ENCODE assay signal across 25 cellular contexts in the genomic region with DNA sequence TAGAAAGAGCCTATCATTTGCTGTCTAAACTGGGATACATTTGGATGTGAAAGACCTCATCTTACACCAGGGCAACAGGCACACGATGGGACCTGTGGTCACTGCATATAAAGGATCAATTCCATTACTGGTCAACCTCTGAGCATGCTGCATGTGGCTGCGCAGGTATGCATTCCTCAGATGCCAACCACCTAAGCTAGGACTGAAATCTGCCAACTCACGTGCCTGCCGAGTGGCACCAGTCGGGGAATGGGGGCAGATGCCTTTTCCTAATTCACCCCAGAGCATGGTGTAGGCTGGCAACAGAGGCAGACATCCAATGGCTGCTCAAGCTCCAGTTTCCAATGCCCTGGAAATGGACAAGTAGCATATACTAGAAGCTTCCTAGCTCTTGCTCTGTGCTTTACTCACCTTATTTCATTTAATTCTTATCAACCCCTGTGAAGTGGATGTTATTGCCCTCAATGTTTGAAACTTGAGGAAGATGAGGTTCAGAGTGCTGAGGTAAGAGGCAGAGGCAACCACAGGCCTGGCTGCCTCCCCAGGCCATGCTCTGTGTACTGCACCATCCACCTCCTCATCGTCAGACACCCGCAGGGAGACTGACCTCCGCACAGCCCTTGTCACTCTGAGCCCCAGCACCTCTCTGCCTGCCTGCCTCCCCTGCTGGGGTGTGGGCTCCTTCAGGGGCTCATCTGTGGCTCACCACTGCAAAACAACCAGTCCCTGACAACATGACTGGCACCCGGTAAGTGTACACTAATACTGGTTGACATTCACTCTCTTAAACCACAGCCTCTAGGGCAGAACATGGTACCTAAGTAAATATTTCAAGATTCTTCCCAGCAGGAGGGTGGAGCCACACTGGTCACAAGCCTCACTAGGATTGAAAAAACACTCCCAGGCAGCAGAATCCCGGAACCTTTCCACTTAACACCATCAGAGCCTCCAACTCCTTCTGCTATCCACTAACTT.
DNase-seq lines count a peak whose midpoint lies in the region; ATAC-seq and TF ChIP-seq lines count a peak whose summit lies in the region.
"Had no signal": no experiment of that assay in that cellular context is flagged by ENCODE, and none has a peak within 500 bp of the region (broad histone marks: within the 10 kb centered on the region; RNA-seq: fewer than 3 reads in every experiment).

No MANE protein-coding gene starts in this region.

- H3K36me3 ChIP-seq in lung (ENCODE audit: control insufficient read depth in 2 of 2, insufficient read depth in 2 of 2, low read length in 2 of 2), result peaks cover 2 to 4% of the 10 kb centered on the region in 2 donors
- H3K36me3 ChIP-seq in right atrium auricular region, result no peaks in the 10 kb centered on the region
- no peaks in the 10 kb centered on the region for H3K36me3 ChIP-seq in endodermal cell (ENCODE audit: control insufficient read depth, insufficient read depth, low read length)
- H3K36me3 ChIP-seq: ovary had no signal

- H3K27me3 Mint-ChIP-seq in endodermal cell (ENCODE audit: insufficient read depth), result no peaks in the 10 kb centered on the region
- H3K27me3 Mint-ChIP-seq: activated CD4-positive, alpha-beta T cell treated with anti-CD3 and anti-CD28 coated beads, Interleukin-2, amount 10 ng/mL, durations not matched to agents 7 days and 5 days; memory B cell; naive B cell had no signal

- peaks cover 31% of the 10 kb centered on the region for H3K9me3 Mint-ChIP-seq in endodermal cell

- 79 to 80% methylated on average over 10 of the region's 10 CpGs for WGBS in lung, 2 donors
- 79 to 88% methylated on average over 7 to 10 of the region's 10 CpGs for WGBS in endodermal cell (ENCODE audit: insufficient coverage in 1 of 2, insufficient read length in 1 of 2), 2 experiments

- peaks cover 2% of the 10 kb centered on the region for H3K4me1 Mint-ChIP-seq in endodermal cell
- H3K4me1 Mint-ChIP-seq: activated CD4-positive, alpha-beta T cell treated with anti-CD3 and anti-CD28 coated beads, Interleukin-2, amount 10 ng/mL, durations not matched to agents 7 days and 5 days; memory B cell; naive B cell; stimulated activated effector memory CD8-positive, alpha-beta T cell treated with anti-CD3 and anti-CD28 coated beads, Interleukin-12 subunit alpha, Interleukin-12 subunit beta, amount 100 ng/mL, for 72 hours had no signal

- no peak overlapping the region for H3K4me3 ChIP-seq in lung
- H3K4me3 ChIP-seq in right atrium auricular region, result no peak overlapping the region
- no peak overlapping the region for H3K4me3 ChIP-seq in endodermal cell (ENCODE audit: low read length)
- H3K4me3 ChIP-seq: gastrocnemius medialis, GM23248, ovary had no signal

- H3K27me3 ChIP-seq in lung (ENCODE audit: control insufficient read depth, insufficient read depth) (no peaks in the 10 kb centered on the region), right atrium auricular region (no peaks in the 10 kb centered on the region), endodermal cell (ENCODE audit: control insufficient read depth, insufficient read depth, low read length, poor library complexity, severe bottlenecking) (no peaks in the 10 kb centered on the region)
- H3K27me3 ChIP-seq: gastrocnemius medialis, ovary had no signal

- H3K9ac ChIP-seq in endodermal cell (ENCODE audit: extremely low read depth, low read length, poor library complexity, severe bottlenecking), result no peak overlapping the region
- H3K9ac ChIP-seq: GM23248 had no signal

- H3K27ac Mint-ChIP-seq in endodermal cell, result no peak overlapping the region
- H3K27ac Mint-ChIP-seq: activated CD4-positive, alpha-beta T cell treated with anti-CD3 and anti-CD28 coated beads, Interleukin-2, amount 10 ng/mL, durations not matched to agents 7 days and 5 days; memory B cell; stimulated activated effector memory CD8-positive, alpha-beta T cell treated with anti-CD3 and anti-CD28 coated beads, Interleukin-12 subunit alpha, Interleukin-12 subunit beta, amount 100 ng/mL, for 72 hours had no signal

- TF ChIP-seq CTCF in lung (IDR thresholded peaks at IDR 0.05; ENCODE audit: control extremely low read depth, extremely low read depth) (no peak), right atrium auricular region (IDR thresholded peaks at IDR 0.05) (no peak), endodermal cell (conservative IDR thresholded peaks at IDR 0.05) (no peak)

- H3K9me3 ChIP-seq in lung (ENCODE audit: control insufficient read depth in 2 of 2, insufficient read depth in 1 of 2, low read length in 1 of 2), result peaks cover 0 to 5% of the 10 kb centered on the region in 2 donors
- peaks cover 0 to 7% of the 10 kb centered on the region in 2 donors for H3K9me3 ChIP-seq in right atrium auricular region
- peaks cover 17% of the 10 kb centered on the region for H3K9me3 ChIP-seq in endodermal cell (ENCODE audit: control insufficient read depth, low read length)
- H3K9me3 ChIP-seq: gastrocnemius medialis, ovary had no signal

- H3K27ac ChIP-seq in lung (ENCODE audit: low read depth in 1 of 2, low read length in 1 of 2), result no peak overlapping the region
- H3K27ac ChIP-seq in right atrium auricular region, result no peak overlapping the region
- H3K27ac ChIP-seq in endodermal cell (ENCODE audit: low read depth, low read length), result no peak overlapping the region
- H3K27ac ChIP-seq: C4-2B, gastrocnemius medialis, GM23248, ovary had no signal

- peaks cover 43% of the 10 kb centered on the region for H3K36me3 Mint-ChIP-seq in endodermal cell (ENCODE audit: low read depth)

- peak; percentile 20 for DNase-seq in A172 (ENCODE audit: low spot score)
- peak; percentile 50 for DNase-seq in H4 (ENCODE audit: low spot score)
- peak; percentile 87 for DNase-seq in NCI-H510A treated with DMSO at 0.1 percent for 48 hours (lab: John Stamatoyannopoulos, UW)
- peak; percentile 35 for DNase-seq in lung (ENCODE audit: low spot score)
- no peak for DNase-seq in right atrium auricular region (ENCODE audit: low spot score)
- DNase-seq in activated effector memory CD4-positive, alpha-beta T cell treated with Interleukin-2 at 50 U/mL for 16 hours, result no peak
- DNase-seq in stimulated activated CD4-positive, alpha-beta T cell treated with anti-CD3 and anti-CD28 coated beads, Interleukin-15, amount 100 ng/mL, for 24 hours, result no peak
- no peak for DNase-seq in endodermal cell
- DNase-seq: activated CD4-positive, alpha-beta T cell treated with anti-CD3 and anti-CD28 coated beads, Interleukin-2, amount 10 ng/mL, durations not matched to agents 7 days and 5 days; activated naive CD4-positive, alpha-beta T cell; amniotic stem cell; central memory CD4-positive, alpha-beta T cell; erythroblast; gastrocnemius medialis; GM23248; KBM-7; naive B cell; NCI-H2081; NCI-H82; OCI-M1; ovary; Right ventricle myocardium superior had no signal

- no peak overlapping the region for H3K4me3 Mint-ChIP-seq in endodermal cell
- H3K4me3 Mint-ChIP-seq: activated CD4-positive, alpha-beta T cell treated with anti-CD3 and anti-CD28 coated beads, Interleukin-2, amount 10 ng/mL, durations not matched to agents 7 days and 5 days; memory B cell; naive B cell; stimulated activated effector memory CD8-positive, alpha-beta T cell treated with anti-CD3 and anti-CD28 coated beads, Interleukin-12 subunit alpha, Interleukin-12 subunit beta, amount 100 ng/mL, for 72 hours had no signal

- ATAC-seq in lung (ENCODE audit: insufficient read depth, low FRiP score), result peak; percentile 63
- ATAC-seq: gastrocnemius medialis; stimulated activated effector memory CD8-positive, alpha-beta T cell treated with anti-CD3 and anti-CD28 coated beads, Interleukin-12 subunit alpha, Interleukin-12 subunit beta, amount 100 ng/mL, for 72 hours had no signal

- H3K4me1 ChIP-seq in lung (ENCODE audit: control insufficient read depth in 2 of 2, insufficient read depth in 2 of 2, low read length in 2 of 2) (peaks cover 0 to 5% of the 10 kb centered on the region in 2 donors), right atrium auricular region (no peaks in the 10 kb centered on the region), endodermal cell (ENCODE audit: control insufficient read depth, insufficient read depth, low read length) (no peaks in the 10 kb centered on the region)
- H3K4me1 ChIP-seq: gastrocnemius medialis had no signal

Comparison
In these comparisons a context has a peak if more than half of its experiments do, and no peak if none do; other contexts are left out.
1. DNase-seq: peak in A172 (single experiment), H4 (single experiment), NCI-H510A treated with DMSO at 0.1 percent for 48 hours (single experiment) and lung (single experiment); none in right atrium auricular region (single experiment), activated effector memory CD4-positive, alpha-beta T cell treated with Interleukin-2 at 50 U/mL for 16 hours (single experiment), stimulated activated CD4-positive, alpha-beta T cell treated with anti-CD3 and anti-CD28 coated beads, Interleukin-15, amount 100 ng/mL, for 24 hours (single experiment) and endodermal cell (single experiment).